In genomic region chr20:19301142-19301541, GRCh38 we compare ENCODE assay signal across 19 cellular contexts.
A peak's percentile ranks its signal among the peaks of the same experiment; 100 is the strongest.
DNase-seq lines count a peak whose midpoint lies in the region; ATAC-seq and TF ChIP-seq lines count a peak whose summit lies in the region.
"Had no signal": no experiment of that assay in that cellular context is flagged by ENCODE, and none has a peak within 500 bp of the region (broad histone marks: within the 10 kb centered on the region; RNA-seq: fewer than 3 reads in every experiment).

No MANE protein-coding gene starts in this region.

- peak overlapping the region; percentile 20 for H3K27ac ChIP-seq in A673 (ENCODE audit: low read depth, low read length, poor library complexity, severe bottlenecking)
- H3K27ac ChIP-seq in SK-N-MC: 0 out of 2 replicates have a peak overlapping the region, but pooled peaks have one; percentile 35
- H3K27ac ChIP-seq in esophagus (ENCODE audit: low read depth in 2 of 2, low read length in 1 of 2): peak overlapping the region; percentile 13 to 17
- H3K27ac ChIP-seq: A549, GM23248 had no signal

- H3K27ac Mint-ChIP-seq in chondrocyte (ENCODE audit: unreplicated experiment): no peak overlapping the region
- H3K27ac Mint-ChIP-seq: CD4-positive, alpha-beta memory T cell had no signal

- no peaks in the 10 kb centered on the region for H3K27me3 ChIP-seq in A673 (replicated peaks; ENCODE audit: insufficient read depth, low read depth, low read length, poor library complexity)
- no peaks in the 10 kb centered on the region for H3K27me3 ChIP-seq in esophagus (ENCODE audit: control insufficient read depth in 1 of 2, insufficient read depth in 2 of 2, low read length in 2 of 2)

- H3K4me3 ChIP-seq in A673 (ENCODE audit: low read depth, low read length, poor library complexity, severe bottlenecking): no peak overlapping the region
- H3K4me3 ChIP-seq in SK-N-MC: no peak overlapping the region
- H3K4me3 ChIP-seq in esophagus (ENCODE audit: low read depth in 1 of 2, low read length in 2 of 2): no peak overlapping the region
- H3K4me3 ChIP-seq: A549, GM23248 had no signal

- DNase-seq in A673 (ENCODE audit: low spot score): no peak
- no peak for DNase-seq in SK-N-MC (ENCODE audit: low read depth, low spot score)
- peak; percentile 6 for DNase-seq in islet precursor cell
- DNase-seq in GM03348 (ENCODE audit: low spot score): no peak
- no peak for DNase-seq in chondrocyte (ENCODE audit: low spot score)
- DNase-seq: 8988T; C1 segment of cervical spinal cord; Calu3; CD4-positive, alpha-beta memory T cell; COR-L47; DMS53; DMS79 treated with DMSO at 0.1 percent for 48 hours; GF-D8; GM23248; H7; HCEC 1CT had no signal

- H3K4me1 Mint-ChIP-seq in chondrocyte (ENCODE audit: low read depth): no peaks in the 10 kb centered on the region
- H3K4me1 Mint-ChIP-seq: CD4-positive, alpha-beta memory T cell had no signal

- peaks cover 4% of the 10 kb centered on the region for H3K9me3 Mint-ChIP-seq in chondrocyte (ENCODE audit: low read depth)

- no peak for ATAC-seq in GM18909 (IDR thresholded peaks at IDR 0.05; ENCODE audit: poor library complexity, unreplicated experiment)
- ATAC-seq: A549 had no signal

- POLR2A ChIA-PET in A673 (lab: Charles Lee; ENCODE audit: low non-redundant PET): no interaction called here

- H3K36me3 ChIP-seq in A673 (ENCODE audit: insufficient read depth, low read length, poor library complexity, severe bottlenecking) (peaks cover 9% of the 10 kb centered on the region), SK-N-MC (ENCODE audit: insufficient read depth, low read length) (peaks cover 14% of the 10 kb centered on the region), esophagus (ENCODE audit: control insufficient read depth in 2 of 2, insufficient read depth in 2 of 2, low read length in 1 of 2) (no peaks in the 10 kb centered on the region)

- no peaks in the 10 kb centered on the region for H3K27me3 Mint-ChIP-seq in chondrocyte (ENCODE audit: low read depth)
- H3K27me3 Mint-ChIP-seq: CD4-positive, alpha-beta memory T cell had no signal

- no TSS peak for BruUV-seq in A673 (replicated peaks; lab: Mats Ljungman, UMichigan)

- WGBS in esophagus, 2 donors: 60 to 67% methylated on average over 2 of the region's 2 CpGs

- no peak overlapping the region for H3K4me3 Mint-ChIP-seq in chondrocyte (ENCODE audit: unreplicated experiment)
- H3K4me3 Mint-ChIP-seq: CD4-positive, alpha-beta memory T cell had no signal

- CTCF ChIA-PET in A673 (lab: Charles Lee): no interaction called here

- H3K4me1 ChIP-seq in A673 (ENCODE audit: insufficient read depth, low read length, poor library complexity, severe bottlenecking) (peaks cover 43% of the 10 kb centered on the region), esophagus (ENCODE audit: control insufficient read depth in 2 of 2, insufficient read depth in 2 of 2, low read length in 1 of 2) (no peaks in the 10 kb centered on the region)
- H3K4me1 ChIP-seq: A549 had no signal

- TF ChIP-seq CTCF in A673 (conservative IDR thresholded peaks at IDR 0.05; ENCODE audit: low read depth, low read length) (no peak), chondrocyte (IDR thresholded peaks at IDR 0.05) (no peak)

- intact Hi-C loops in A673 (cut with micrococcal nuclease; ENCODE audit: unreplicated experiment): loop anchor here (5.0 kb wide), 1 partner anchor 79 kb away; no protein-coding TSS in a partner anchor

- no peak overlapping the region for H3K9ac ChIP-seq in SK-N-MC (ENCODE audit: insufficient read length)
- H3K9ac ChIP-seq: GM23248 had no signal

- H3K9me3 ChIP-seq in A673 (ENCODE audit: low read depth, low read length, poor library complexity, severe bottlenecking) (peaks cover 8% of the 10 kb centered on the region), SK-N-MC (ENCODE audit: low read depth, low read length) (no peaks in the 10 kb centered on the region), esophagus (ENCODE audit: control insufficient read depth in 2 of 2, insufficient read depth in 1 of 2, low read depth in 1 of 2, low read length in 1 of 2) (no peaks in the 10 kb centered on the region)

- no peaks in the 10 kb centered on the region for H3K36me3 Mint-ChIP-seq in chondrocyte (ENCODE audit: low read depth)
- H3K36me3 Mint-ChIP-seq: CD4-positive, alpha-beta memory T cell had no signal
